In the genomic region with DNA sequence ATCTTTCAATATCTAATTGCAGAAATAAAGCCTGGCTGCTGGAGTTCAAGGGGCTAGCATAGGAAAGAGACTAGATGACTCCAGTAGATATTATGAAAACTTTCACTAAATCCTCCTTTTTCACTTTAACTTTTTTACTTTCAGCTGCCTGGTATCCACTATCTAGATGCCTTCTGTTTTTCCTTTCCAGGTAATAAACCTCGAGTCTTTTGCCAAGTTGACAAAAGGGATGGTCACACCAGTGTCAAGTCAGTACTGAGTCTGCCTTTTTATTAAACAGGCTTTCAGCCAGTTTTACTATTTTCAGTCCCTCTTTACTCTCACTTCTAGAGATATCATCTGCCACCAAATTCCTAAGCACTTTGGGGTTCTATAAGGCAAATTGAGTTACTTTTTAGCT, we compare ENCODE assay signal across 7 cellular contexts.
"Had no signal": no experiment of that assay in that cellular context is flagged by ENCODE, and none has a peak within 500 bp of the region (broad histone marks: within the 10 kb centered on the region; RNA-seq: fewer than 3 reads in every experiment).

No MANE protein-coding gene starts in this region.

- H2AFZ ChIP-seq: GM23338 had no signal

- DNase-seq: H9, HCEC 1CT, HFFc6 had no signal

- H3K4me1 Mint-ChIP-seq: GM23338 had no signal

- H3K4me3 Mint-ChIP-seq: GM23338, H9, HFFc6, IgD-negative memory B cell had no signal

- H3K27ac ChIP-seq: HL-60 had no signal

- H3K4me2 ChIP-seq: GM23338 had no signal

- ATAC-seq: GM23338, HepG2 had no signal

- H3K4me3 ChIP-seq: GM23338 had no signal

- H3K27me3 Mint-ChIP-seq: IgD-negative memory B cell had no signal

- H3K27ac Mint-ChIP-seq: GM23338, H9, HFFc6, IgD-negative memory B cell had no signal
